25 cellular contexts compared by ENCODE assay signal in the genomic region with DNA sequence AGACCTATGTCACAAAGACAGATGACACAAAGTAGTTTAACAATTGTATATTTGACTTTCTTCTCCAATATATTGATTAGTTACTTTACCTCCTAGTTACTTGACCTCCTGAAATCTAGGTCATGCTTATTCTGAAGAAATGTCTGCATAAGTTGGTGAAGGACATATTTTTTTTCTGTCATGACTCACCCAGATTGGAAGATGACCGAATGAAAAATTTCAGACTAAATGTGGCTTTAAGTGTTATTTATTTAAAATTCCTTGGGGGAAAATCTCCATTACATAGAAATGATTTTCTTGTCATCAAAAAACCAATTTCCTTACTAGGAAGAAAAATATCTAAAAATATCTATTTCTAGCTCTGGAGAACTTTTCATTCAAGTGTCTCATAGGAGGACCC.
"Had no signal": no experiment of that assay in that cellular context is flagged by ENCODE, and none has a peak within 500 bp of the region (broad histone marks: within the 10 kb centered on the region; RNA-seq: fewer than 3 reads in every experiment).

No MANE protein-coding gene starts in this region.

- H3K27ac ChIP-seq: colonic mucosa, epithelial cell of prostate, esophagus muscularis mucosa, gastroesophageal sphincter, lower lobe of right lung, right atrium auricular region, sigmoid colon, suprapubic skin, thyroid gland, upper lobe of left lung, uterus had no signal

- H3K4me1 ChIP-seq: colonic mucosa, esophagus muscularis mucosa, gastroesophageal sphincter, left ventricle myocardium inferior, lower lobe of right lung, right atrium auricular region, sigmoid colon, suprapubic skin, thyroid gland, upper lobe of left lung, uterus had no signal

- H3K36me3 ChIP-seq: colonic mucosa, esophagus muscularis mucosa, gastroesophageal sphincter, left ventricle myocardium inferior, lower lobe of right lung, right atrium auricular region, sigmoid colon, suprapubic skin, thyroid gland, upper lobe of left lung, uterus had no signal

- H3K4me3 ChIP-seq: colonic mucosa, esophagus muscularis mucosa, gastroesophageal sphincter, left ventricle myocardium inferior, lower lobe of right lung, right atrium auricular region, sigmoid colon, suprapubic skin, thyroid gland, upper lobe of left lung, uterus had no signal

- H3K27me3 Mint-ChIP-seq: memory B cell had no signal

- H3K27me3 ChIP-seq: colonic mucosa, esophagus muscularis mucosa, gastroesophageal sphincter, right atrium auricular region, sigmoid colon, suprapubic skin, thyroid gland, upper lobe of left lung, uterus had no signal

- H3K4me3 Mint-ChIP-seq: immature natural killer cell, memory B cell, nephron had no signal

- FAIRE-seq: kidney, small intestine had no signal

- DNase-seq: cerebellar nuclear complex; colonic mucosa; dermis blood vessel endothelial cell; effector CD4-positive, alpha-beta T cell; glutamatergic neuron; immature natural killer cell; kidney; left cardiac atrium; left ventricle myocardium inferior; lower lobe of right lung; midbrain; sigmoid colon; small intestine; stimulated activated CD4-positive, alpha-beta T cell treated with anti-CD3 and anti-CD28 coated beads, Interleukin-2, amount 100 ng/mL, for 48 hours; stimulated activated naive CD4-positive, alpha-beta T cell treated with Interleukin-2 at 50 U/mL for 16 hours; thyroid gland; upper lobe of left lung; uterus had no signal

- H3K9me3 Mint-ChIP-seq: nephron had no signal

- H3K9me3 ChIP-seq: colonic mucosa, esophagus muscularis mucosa, gastroesophageal sphincter, left ventricle myocardium inferior, lower lobe of right lung, right atrium auricular region, sigmoid colon, suprapubic skin, thyroid gland, upper lobe of left lung, uterus had no signal

- H3K27ac Mint-ChIP-seq: immature natural killer cell, memory B cell, nephron had no signal

- H3K4me1 Mint-ChIP-seq: immature natural killer cell, memory B cell, nephron had no signal

- H3K36me3 Mint-ChIP-seq: immature natural killer cell, memory B cell had no signal
